Comparison of ENCODE assay signal across 8 cellular contexts in the genomic region with DNA sequence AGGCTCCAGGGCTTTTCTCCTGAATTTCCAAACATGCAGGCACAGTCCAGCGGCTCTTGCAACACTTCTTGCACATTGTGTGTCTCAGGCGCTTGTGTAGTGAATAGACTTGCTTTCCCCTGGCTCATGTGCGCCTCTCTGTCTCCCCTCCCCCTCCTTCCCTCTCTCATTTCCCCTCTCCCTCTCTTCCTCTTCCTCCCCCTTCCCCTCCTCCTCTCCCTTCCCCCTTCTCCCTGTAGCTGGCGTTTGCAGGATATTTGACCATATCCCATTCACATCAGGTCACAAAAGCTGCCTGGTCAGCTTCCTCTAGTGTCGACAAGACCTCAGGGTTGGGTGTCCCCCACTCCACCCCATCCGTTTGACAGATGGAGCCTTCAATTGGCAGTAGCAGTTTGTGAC. TPM values are rescaled to one million over a fixed set of nuclear protein-coding genes. Genes with fewer than 3 reads are reported as not detected.
DNase-seq lines count a peak whose midpoint lies in the region; ATAC-seq, FAIRE-seq and TF ChIP-seq lines count a peak whose summit lies in the region.

No MANE protein-coding gene starts in this region.

- no peaks in the 10 kb centered on the region for H3K4me1 ChIP-seq in NT2/D1 (ENCODE audit: insufficient read depth, insufficient read length)
- H3K4me1 ChIP-seq in endothelial cell of umbilical vein (ENCODE audit: control insufficient read depth, extremely low read depth, insufficient read depth, low read length) = peaks cover 30% of the 10 kb centered on the region
- peaks cover 17% of the 10 kb centered on the region for H3K4me1 ChIP-seq in osteoblast (ENCODE audit: insufficient read depth, low read length)

- no peak for TF ChIP-seq POLR2A in endothelial cell of umbilical vein (IDR thresholded peaks at IDR 0.05; ENCODE audit: low read depth, low read length)

- TF ChIP-seq CTCF in endothelial cell of umbilical vein (IDR thresholded peaks at IDR 0.05; ENCODE audit: extremely low read depth in 1 of 2, insufficient read depth in 1 of 2, low read depth in 1 of 2, low read length in 2 of 2) = no peak
- TF ChIP-seq CTCF in osteoblast (IDR thresholded peaks at IDR 0.05; ENCODE audit: extremely low read depth, low read depth, low read length) = no peak

- peaks cover 5% of the 10 kb centered on the region for H3K79me2 ChIP-seq in endothelial cell of umbilical vein (ENCODE audit: control insufficient read depth, insufficient read depth, low read length)
- peaks cover 24% of the 10 kb centered on the region for H3K79me2 ChIP-seq in osteoblast (ENCODE audit: insufficient read depth, low read length)

- H4K20me1 ChIP-seq in endothelial cell of umbilical vein (replicated peaks; ENCODE audit: control insufficient read depth, extremely low read depth, insufficient read depth, low read length) (no peaks in the 10 kb centered on the region), osteoblast (ENCODE audit: insufficient read depth, low read length) (no peaks in the 10 kb centered on the region)

- H3K27ac ChIP-seq in endothelial cell of umbilical vein (ENCODE audit: insufficient read depth, low read depth, low read length) (no peak overlapping the region), osteoblast (ENCODE audit: low read depth, low read length) (peak overlapping the region; percentile 3)

- H3K4me3 ChIP-seq in NT2/D1 (ENCODE audit: insufficient read length, low read depth) = peak overlapping the region; percentile 92
- H3K4me3 ChIP-seq in endothelial cell of umbilical vein (replicated peaks in 1 of 3; ENCODE audit: insufficient read depth in 1 of 3, low read depth in 1 of 3, low read length in 3 of 3) = peak overlapping the region; percentile 48 to 61 (median 61)
- peak overlapping the region; percentile 73 for H3K4me3 ChIP-seq in osteoblast (ENCODE audit: insufficient read depth, low read length)

- H3K9me1 ChIP-seq in endothelial cell of umbilical vein (replicated peaks; ENCODE audit: control insufficient read depth, extremely low read depth, insufficient read depth, low read length) = no peaks in the 10 kb centered on the region

- dilution Hi-C loops in endothelial cell of umbilical vein (cut with MboI; ENCODE audit: extremely low pct_ligation_motif_present, low sequenced_read_pairs) = no loop called here

- FAIRE-seq in endothelial cell of umbilical vein (lab: Jason Lieb, UNC) = peak; percentile 74

- no TSS peak for BruUV-seq in endothelial cell of umbilical vein (replicated peaks; lab: Mats Ljungman, UMichigan)

- no peak overlapping the region for H2AFZ ChIP-seq in endothelial cell of umbilical vein (ENCODE audit: low read depth, low read length)
- H2AFZ ChIP-seq in osteoblast (ENCODE audit: low read length) = no peak overlapping the region

- DNase-seq in GM03348 (ENCODE audit: low spot score) (peak; percentile 12), NT2/D1 (ENCODE audit: low read depth, low spot score) (no peak), endothelial cell of umbilical vein (ENCODE audit: low read depth, low spot score) (peak; percentile 18), osteoblast (ENCODE audit: insufficient read length, low spot score, missing footprints) (no peak), kidney glomerular epithelial cell (lab: John Stamatoyannopoulos, UW) (no peak), GM19238 (ENCODE audit: insufficient read length, low spot score) (no peak)

- H3K9ac ChIP-seq in NT2/D1 (ENCODE audit: insufficient read length, low read depth) = peak overlapping the region; percentile 94
- H3K9ac ChIP-seq in endothelial cell of umbilical vein (replicated peaks; ENCODE audit: extremely low read depth, insufficient read depth, low read length) = no peak overlapping the region

- ATAC-seq in HG02885 (IDR thresholded peaks at IDR 0.05; ENCODE audit: poor library complexity, unreplicated experiment) (no peak), HG02588 (IDR thresholded peaks at IDR 0.05; ENCODE audit: unreplicated experiment) (no peak)

- intact Hi-C loops in endothelial cell of umbilical vein (cut with micrococcal nuclease) = loop anchor here (1.0 to 10.0 kb wide), 2 partner anchors 50 to 219 kb away; no protein-coding TSS in a partner anchor

- H3K9me3 ChIP-seq in NT2/D1 (ENCODE audit: insufficient read depth, low read length) = no peaks in the 10 kb centered on the region
- H3K9me3 ChIP-seq in endothelial cell of umbilical vein (replicated peaks; ENCODE audit: control insufficient read depth, insufficient read depth, low read length) = no peaks in the 10 kb centered on the region
- H3K9me3 ChIP-seq in osteoblast (ENCODE audit: low read depth, low read length) = no peaks in the 10 kb centered on the region

- CTCF ChIA-PET in endothelial cell of umbilical vein (lab: Charles Lee) = interaction anchor here (1.4 to 4.0 kb wide), 2 partner anchors 11 to 23 kb away, joined by 6 to 11 read pairs; no protein-coding TSS in a partner anchor

- H3K27me3 ChIP-seq in NT2/D1 (ENCODE audit: insufficient read depth, insufficient read length) (peaks cover 3% of the 10 kb centered on the region), endothelial cell of umbilical vein (ENCODE audit: control insufficient read depth in 2 of 2, insufficient read depth in 2 of 2, low read length in 2 of 2) (no peaks in the 10 kb centered on the region), osteoblast (ENCODE audit: insufficient read depth, low read length) (no peaks in the 10 kb centered on the region)

- POLR2A ChIA-PET in endothelial cell of umbilical vein (lab: Charles Lee) = interaction anchor here (0.6 to 1.2 kb wide), 2 partner anchors 11 to 18 kb away, joined by 3 to 4 read pairs; no protein-coding TSS in a partner anchor

- H3K4me2 ChIP-seq in endothelial cell of umbilical vein (ENCODE audit: insufficient read depth, low read length) (peak overlapping the region; percentile 76), osteoblast (ENCODE audit: insufficient read depth, low read length) (peak overlapping the region; percentile 57)

- H3K36me3 ChIP-seq in NT2/D1 (ENCODE audit: insufficient read depth, insufficient read length, low read length) (peaks cover 31% of the 10 kb centered on the region), endothelial cell of umbilical vein (ENCODE audit: control insufficient read depth in 2 of 2, extremely low read depth in 1 of 2, insufficient read depth in 2 of 2, low read length in 2 of 2) (no peaks in the 10 kb centered on the region), osteoblast (ENCODE audit: insufficient read depth, low read length) (no peaks in the 10 kb centered on the region)

TF ChIP-seq in endothelial cell of umbilical vein, 7 proteins besides CTCF, POLR2A, EP300 and RAD21:
- TF ChIP-seq, protein P1, sequence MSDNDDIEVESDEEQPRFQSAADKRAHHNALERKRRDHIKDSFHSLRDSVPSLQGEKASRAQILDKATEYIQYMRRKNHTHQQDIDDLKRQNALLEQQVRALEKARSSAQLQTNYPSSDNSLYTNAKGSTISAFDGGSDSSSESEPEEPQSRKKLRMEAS (IDR thresholded peaks at IDR 0.05; ENCODE audit: insufficient read depth, insufficient read length) = no peak
- TF ChIP-seq EZH2 (IDR thresholded peaks at IDR 0.05; ENCODE audit: borderline replicate concordance, low read depth, low read length, severe bottlenecking) = no peak
- no peak for TF ChIP-seq FOS (IDR thresholded peaks at IDR 0.05; ENCODE audit: borderline replicate concordance, insufficient read depth, low read length)
- TF ChIP-seq MYC (IDR thresholded peaks at IDR 0.05; ENCODE audit: low read depth, low read length) = no peak
- TF ChIP-seq GATA2 (IDR thresholded peaks at IDR 0.05; ENCODE audit: insufficient read depth, insufficient read length, low read depth, low read length) = no peak
- no peak for TF ChIP-seq JUN (IDR thresholded peaks at IDR 0.05; ENCODE audit: borderline replicate concordance, insufficient read depth, insufficient read length, low read depth)
- TF ChIP-seq POLR2AphosphoS5 (IDR thresholded peaks at IDR 0.05; ENCODE audit: insufficient read depth, low read depth, low read length) = no peak

RNA-seq across cellular contexts. Expression of a gene that starts 2.4 kb away (rescaled TPM):
- total RNA-seq in endothelial cell of umbilical vein (9.8 and 11.2 TPM in 2 replicates), osteoblast (6.5 and 8.0 TPM in 2 replicates)
- 4.5 and 5.2 TPM in 2 replicates for polyA plus RNA-seq in endothelial cell of umbilical vein
- polyA plus RNA-seq in endothelial cell of umbilical vein (2011; cell fraction: cytosol; rRNA removed) = 2.5 and 3.7 TPM in 2 replicates
- 1.2 and 1.6 TPM in 2 replicates for polyA plus RNA-seq in endothelial cell of umbilical vein (2011; cell fraction: nucleus; rRNA removed)
- 5.2 and 9.5 TPM in 2 replicates for polyA plus RNA-seq in endothelial cell of umbilical vein (2012)
- 2.3 and 3.7 TPM in 2 replicates for polyA minus RNA-seq in endothelial cell of umbilical vein
- polyA minus RNA-seq in endothelial cell of umbilical vein (2011; cell fraction: cytosol; rRNA and poly(A)+ RNA removed) = 0.51 TPM
- polyA minus RNA-seq in endothelial cell of umbilical vein (2011; cell fraction: nucleus; rRNA and poly(A)+ RNA removed) = 1.9 and 3.0 TPM in 2 replicates

RNA-seq across cellular contexts. Expression of a gene that starts 30.8 kb away (rescaled TPM):
- 5.7 and 6.7 TPM in 2 replicates for total RNA-seq in endothelial cell of umbilical vein
- 2.3 and 2.5 TPM in 2 replicates for polyA plus RNA-seq in endothelial cell of umbilical vein
- 2.0 and 2.4 TPM in 2 replicates for polyA plus RNA-seq in endothelial cell of umbilical vein (2011; cell fraction: cytosol; rRNA removed)
- polyA plus RNA-seq in endothelial cell of umbilical vein (2011; cell fraction: nucleus; rRNA removed) = 7.8 TPM in 2 replicates
- polyA plus RNA-seq in endothelial cell of umbilical vein (2012) = 2.7 and 3.3 TPM in 2 replicates
- 10.4 and 10.9 TPM in 2 replicates for polyA minus RNA-seq in endothelial cell of umbilical vein
- 3.5 TPM for polyA minus RNA-seq in endothelial cell of umbilical vein (2011; cell fraction: cytosol; rRNA and poly(A)+ RNA removed)
- 10.9 and 11.3 TPM in 2 replicates for polyA minus RNA-seq in endothelial cell of umbilical vein (2011; cell fraction: nucleus; rRNA and poly(A)+ RNA removed)
- total RNA-seq in osteoblast = 4.7 and 5.6 TPM in 2 replicates

Comparison
In these comparisons a context has a peak if more than half of its experiments do, and no peak if none do; other contexts are left out.
1. DNase-seq: peak in GM03348 (single experiment) and endothelial cell of umbilical vein (single experiment); none in NT2/D1 (single experiment), osteoblast (single experiment), kidney glomerular epithelial cell (single experiment) and GM19238 (single experiment).
2. Peak in every context shown above with its lines, with median percentiles within 50 percentile points of each other: H3K4me3 ChIP-seq.